In the genomic region with DNA sequence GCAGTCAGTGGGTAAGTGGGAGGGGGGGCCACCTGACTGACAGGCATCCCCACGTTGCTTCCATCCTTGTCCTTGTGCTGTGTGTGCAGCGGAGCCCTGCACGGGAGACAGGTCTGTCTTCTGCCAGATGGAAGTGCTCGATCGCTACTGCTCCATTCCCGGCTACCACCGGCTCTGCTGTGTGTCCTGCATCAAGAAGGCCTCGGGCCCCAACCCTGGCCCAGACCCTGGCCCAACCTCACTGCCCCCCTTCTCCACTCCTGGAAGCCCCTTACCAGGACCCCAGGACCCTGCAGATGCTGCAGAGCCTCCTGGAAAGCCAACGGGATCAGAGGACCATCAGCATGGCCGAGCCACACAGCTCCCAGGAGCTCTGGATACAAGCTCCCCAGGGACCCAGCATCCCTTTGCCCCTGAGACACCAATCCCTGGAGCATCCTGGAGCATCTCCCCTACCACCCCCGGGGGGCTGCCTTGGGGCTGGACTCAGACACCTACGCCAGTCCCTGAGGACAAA, we compare ENCODE assay signal across 23 cellular contexts. TPM values are rescaled to one million over a fixed set of nuclear protein-coding genes. Genes with fewer than 3 reads are reported as not detected.
DNase-seq lines count a peak whose midpoint lies in the region; ATAC-seq, FAIRE-seq and TF ChIP-seq lines count a peak whose summit lies in the region.
"Had no signal": no experiment of that assay in that cellular context is flagged by ENCODE, and none has a peak within 500 bp of the region (broad histone marks: within the 10 kb centered on the region; RNA-seq: fewer than 3 reads in every experiment).

No MANE protein-coding gene starts in this region.

- peak overlapping the region in 1 of 7 donors; percentile 4 for H3K27ac Mint-ChIP-seq in CD14-positive monocyte
- no peak overlapping the region for H3K27ac Mint-ChIP-seq in T-helper 17 cell
- H3K27ac Mint-ChIP-seq: IgD-negative memory B cell had no signal

- TF ChIP-seq POLR2A in K562 (conservative IDR thresholded peaks at IDR 0.05) = no peak
- no peak for TF ChIP-seq POLR2A in sigmoid colon (IDR thresholded peaks at IDR 0.05)

- no peak overlapping the region for H3K4me2 ChIP-seq in K562 (ENCODE audit: insufficient read depth, low read length)

- TF ChIP-seq EP300 in K562 (IDR thresholded peaks at IDR 0.05; ENCODE audit: low read length) (no peak), sigmoid colon (IDR thresholded peaks at IDR 0.05) (no peak)

- BruUV-seq in K562 (replicated peaks; lab: Mats Ljungman, UMichigan) = no TSS peak

- H3K9me3 Mint-ChIP-seq in CD14-positive monocyte = peaks cover 0 to under 1% (median 0%) of the 10 kb centered on the region in 7 donors

- WGBS in K562 (ENCODE audit: insufficient coverage, low coverage, missing lambda C conversion rate) = 80% methylated on average over 11 of the region's 12 CpGs
- 67 to 75% methylated on average over 12 of the region's 12 CpGs for WGBS in sigmoid colon, 2 donors

- no peaks in the 10 kb centered on the region for H4K20me1 ChIP-seq in K562 (replicated peaks; ENCODE audit: control insufficient read depth, insufficient read depth, low read length)

- H3K36me3 ChIP-seq in K562 (ENCODE audit: control insufficient read depth, insufficient read depth, low read length) (peaks cover 53% of the 10 kb centered on the region), lower lobe of right lung (no peaks in the 10 kb centered on the region), sigmoid colon (no peaks in the 10 kb centered on the region)

- no peak overlapping the region for H2AFZ ChIP-seq in K562 (ENCODE audit: low read depth, low read length)

- TF ChIP-seq CTCF in CD14-positive monocyte (IDR thresholded peaks at IDR 0.05) (no peak), K562 (IDR thresholded peaks at IDR 0.05 in 2 of 3, conservative IDR thresholded peaks at IDR 0.05 in 1 of 3; ENCODE audit: insufficient read depth in 2 of 3, low read depth in 1 of 3, low read length in 3 of 3) (no peak), lower lobe of right lung (IDR thresholded peaks at IDR 0.05) (no peak), sigmoid colon (IDR thresholded peaks at IDR 0.05) (no peak)

- H3K27me3 Mint-ChIP-seq in CD14-positive monocyte (ENCODE audit: low read depth in 3 of 3) (peaks cover 0 to 4% (median 2%) of the 10 kb centered on the region in 3 donors), T-helper 17 cell (peaks cover 13% of the 10 kb centered on the region)

- H3K27me3 ChIP-seq in K562 (ENCODE audit: control insufficient read depth in 2 of 2, insufficient read depth in 2 of 2, low read length in 2 of 2) (no peaks in the 10 kb centered on the region), lower lobe of right lung (ENCODE audit: low read depth) (no peaks in the 10 kb centered on the region), sigmoid colon (no peaks in the 10 kb centered on the region)

- POLR2A ChIA-PET in K562 (lab: Yijun Ruan, JAX) = interaction anchor here (0.6 to 1.9 kb wide), 4 partner anchors 8 to 117 kb away, joined by 3 to 8 read pairs (median 3); no protein-coding TSS in a partner anchor

- no peaks in the 10 kb centered on the region for H3K9me1 ChIP-seq in K562 (ENCODE audit: control insufficient read depth, insufficient read depth, low read length)

- in situ Hi-C loops in K562 (cut with MboI) = loop anchor here (5.0 kb wide), 1 partner anchor 208 kb away; no protein-coding TSS in a partner anchor

- CTCF ChIA-PET in K562 (lab: Yijun Ruan, JAX; ENCODE audit: low intra/inter-chr PET ratio) = interaction anchor here (1.7 to 2.7 kb wide), 3 partner anchors 120 to 210 kb away, joined by 8 to 15 read pairs (median 10); no protein-coding TSS in a partner anchor

- TF ChIP-seq RAD21 in K562 (CRISPR knock-in tag; conservative IDR thresholded peaks at IDR 0.05 in 1 of 2, IDR thresholded peaks at IDR 0.05 in 1 of 2) = no peak

- H3K36me3 Mint-ChIP-seq in CD14-positive monocyte (no peaks in the 10 kb centered on the region), T-helper 17 cell (ENCODE audit: low read depth) (no peaks in the 10 kb centered on the region)
- H3K36me3 Mint-ChIP-seq: IgD-negative memory B cell had no signal

- FAIRE-seq in K562 (lab: Jason Lieb, UNC) = no peak

- peak overlapping the region in 1 of 2 experiments; percentile 37; a peak in 1 of 4 replicates for H3K9ac ChIP-seq in K562 (ENCODE audit: insufficient read depth in 1 of 2, low read depth in 2 of 2, low read length in 2 of 2)

- H3K4me3 ChIP-seq in K562 = no peak overlapping the region
- no peak overlapping the region for H3K4me3 ChIP-seq in lower lobe of right lung
- no peak overlapping the region for H3K4me3 ChIP-seq in sigmoid colon

- H3K4me3 Mint-ChIP-seq in CD14-positive monocyte (no peak overlapping the region), T-helper 17 cell (no peak overlapping the region)
- H3K4me3 Mint-ChIP-seq: H9, IgD-negative memory B cell had no signal

- DNase-seq in CD14-positive monocyte (ENCODE audit: low spot score) = peak; percentile 40
- no peak for DNase-seq in K562 (ENCODE audit: extremely low read depth in 1 of 4, low spot score in 3 of 4)
- DNase-seq in lower lobe of right lung = peak; percentile 44
- peak; percentile 55 for DNase-seq in sigmoid colon
- DNase-seq in activated effector memory CD4-positive, alpha-beta T cell treated with Interleukin-2 at 50 U/mL for 16 hours = no peak
- DNase-seq in T-helper 17 cell = no peak
- DNase-seq in amygdala (lab: John Stamatoyannopoulos, UW) = no peak
- DNase-seq: COR-L47, DMS 273 treated with DMSO at 0.1 percent for 48 hours, MM.1S, NCI-H1092 treated with DMSO at 0.1 percent for 48 hours, NCI-H146, NCI-H510A, NCI-H774, OCI-M1, SHP77 treated with DMSO at 0.1 percent for 48 hours had no signal

- no peaks in the 10 kb centered on the region for H3K79me2 ChIP-seq in K562 (ENCODE audit: control insufficient read depth, insufficient read depth, low read length)

- H3K4me1 ChIP-seq in K562 (replicated peaks in 1 of 2; ENCODE audit: control insufficient read depth in 2 of 2, insufficient read depth in 2 of 2, low read length in 2 of 2) = peaks cover 20 to 25% of the 10 kb centered on the region in 2 experiments
- peaks cover 5% of the 10 kb centered on the region for H3K4me1 ChIP-seq in lower lobe of right lung
- H3K4me1 ChIP-seq in sigmoid colon = no peaks in the 10 kb centered on the region

- H3K4me1 Mint-ChIP-seq in CD14-positive monocyte (peaks cover 21% of the 10 kb centered on the region), T-helper 17 cell (peaks cover 6% of the 10 kb centered on the region)
- H3K4me1 Mint-ChIP-seq: IgD-negative memory B cell had no signal

- intact Hi-C loops in CD14-positive monocyte (cut with micrococcal nuclease) (no loop called here), K562 (cut with micrococcal nuclease) (no loop called here), lower lobe of right lung (cut with DNase I) (no loop called here), sigmoid colon (cut with DNase I) (no loop called here)

- H3K27ac ChIP-seq in K562 (ENCODE audit: extremely low read depth, low read depth, low read length) (no peak overlapping the region), lower lobe of right lung (no peak overlapping the region), sigmoid colon (no peak overlapping the region)

- ATAC-seq in K562 = no peak
- ATAC-seq in lower lobe of right lung = no peak
- no peak for ATAC-seq in T-helper 17 cell
- ATAC-seq: SK-N-SH treated with all-trans-retinoic acid at 6 μM for 48 hours had no signal

- H3K9me3 ChIP-seq in K562 (replicated peaks; ENCODE audit: control insufficient read depth, insufficient read depth, low read depth, low read length) (peaks cover 2% of the 10 kb centered on the region; the same call in 1 of the 2 replicates), lower lobe of right lung (no peaks in the 10 kb centered on the region), sigmoid colon (no peaks in the 10 kb centered on the region), T-helper 17 cell (ENCODE audit: control insufficient read depth, low read length, poor library complexity, severe bottlenecking) (no peaks in the 10 kb centered on the region)

RNA-seq across cellular contexts. Expression of a gene that starts 24.8 kb away (rescaled TPM):
- polyA plus RNA-seq in CD14-positive monocyte (not detected), K562 (2011; rRNA removed) (not detected in 2 replicates), K562 (2014; fragmentation: Illumina TruSeq; extraction: Trizol) (not detected in 2 replicates), K562 (2014; fragmentation: Nextera tagmentation; extraction: Ambion mirVana) (not detected), K562 (2014; rRNA removed) (not detected in 2 replicates), sigmoid colon (not detected)
- total RNA-seq in K562 (2011; cell fraction: chromatin; rRNA removed; ENCODE audit: low replicate concordance) = not detected in 2 replicates
- not detected in 2 replicates for total RNA-seq in K562 (2011; cell fraction: nucleolus; rRNA removed)
- not detected in 2 replicates for total RNA-seq in K562 (2011; cell fraction: nucleoplasm; rRNA removed)
- total RNA-seq in K562 (2014; rRNA removed) (not detected in 2 replicates), K562 (2014; rRNA removed; fragmentation: Illumina TruSeq; extraction: Trizol) (not detected in 2 replicates), K562 (2015; rRNA removed; fragmentation: Illumina TruSeq; extraction: Trizol) (not detected in 2 replicates), K562 (2021) (not detected in 2 replicates), lower lobe of right lung (not detected), sigmoid colon (not detected), T-helper 17 cell (not detected)
- not detected in 2 replicates for polyA plus RNA-seq in K562 (2011; cell fraction: cytosol; rRNA removed)
- polyA plus RNA-seq in K562 (2011; cell fraction: nucleus; rRNA removed) = not detected in 2 replicates
- not detected in 2 replicates for polyA plus RNA-seq in K562 (2012)
- not detected in 2 replicates for polyA minus RNA-seq in K562 (2011; rRNA and poly(A)+ RNA removed)
- polyA minus RNA-seq in K562 (2011; cell fraction: cytosol; rRNA and poly(A)+ RNA removed) = not detected in 2 replicates
- not detected in 2 replicates for polyA minus RNA-seq in K562 (2011; cell fraction: nucleus; rRNA and poly(A)+ RNA removed)
- total RNA-seq: A673, G401, H9, LHCN-M2, RPMI7951 had no signal
- polyA plus RNA-seq: IgD-negative memory B cell had no signal

RNA-seq across cellular contexts. Expression of a gene that starts 55.4 kb away (rescaled TPM):
- polyA plus RNA-seq in CD14-positive monocyte (10 to 100 TPM; 26.1 to 26.8 TPM), K562 (2011; rRNA removed) (6.8 and 9.5 TPM in 2 replicates), K562 (2014; fragmentation: Illumina TruSeq; extraction: Trizol) (6.3 and 6.5 TPM in 2 replicates), K562 (2014; fragmentation: Nextera tagmentation; extraction: Ambion mirVana) (1 to 10 TPM; 8.5 to 9.1 TPM), K562 (2014; rRNA removed) (5.3 and 6.0 TPM in 2 replicates), sigmoid colon (10 to 100 TPM in 2 of 3 donors, 1 to 10 TPM in 1; 6.0 to 20.6 (median 13.9) TPM)
- 37.0 and 55.4 TPM in 2 replicates for total RNA-seq in K562 (2011; cell fraction: chromatin; rRNA removed; ENCODE audit: low replicate concordance)
- total RNA-seq in K562 (2011; cell fraction: nucleolus; rRNA removed) = 23.6 and 26.2 TPM in 2 replicates
- total RNA-seq in K562 (2011; cell fraction: nucleoplasm; rRNA removed) = 42.4 and 57.2 TPM in 2 replicates
- total RNA-seq in K562 (2014; rRNA removed) (7.2 and 7.8 TPM in 2 replicates), K562 (2014; rRNA removed; fragmentation: Illumina TruSeq; extraction: Trizol) (11.2 and 12.6 TPM in 2 replicates), K562 (2015; rRNA removed; fragmentation: Illumina TruSeq; extraction: Trizol) (8.7 and 9.2 TPM in 2 replicates), K562 (2021) (11.4 and 18.0 TPM in 2 replicates), lower lobe of right lung (41.2 TPM), sigmoid colon (10 to 100 TPM; 18.5 to 22.2 (median 20.2) TPM), T-helper 17 cell (10 to 100 TPM; 21.5 to 22.8 TPM)
- polyA plus RNA-seq in K562 (2011; cell fraction: cytosol; rRNA removed) = 4.0 and 6.0 TPM in 2 replicates
- 10.9 and 11.4 TPM in 2 replicates for polyA plus RNA-seq in K562 (2011; cell fraction: nucleus; rRNA removed)
- 6.8 and 10.3 TPM in 2 replicates for polyA plus RNA-seq in K562 (2012)
- 26.6 and 27.8 TPM in 2 replicates for polyA minus RNA-seq in K562 (2011; rRNA and poly(A)+ RNA removed)
- polyA minus RNA-seq in K562 (2011; cell fraction: cytosol; rRNA and poly(A)+ RNA removed) = 5.7 and 6.1 TPM in 2 replicates
- 7.0 and 12.2 TPM in 2 replicates for polyA minus RNA-seq in K562 (2011; cell fraction: nucleus; rRNA and poly(A)+ RNA removed)

Comparison
In these comparisons a context has a peak if more than half of its experiments do, and no peak if none do; other contexts are left out.
1. DNase-seq: peak in CD14-positive monocyte (single experiment), lower lobe of right lung (single experiment) and sigmoid colon (single experiment); none in K562 (0 of 4), activated effector memory CD4-positive, alpha-beta T cell treated with Interleukin-2 at 50 U/mL for 16 hours (single experiment), T-helper 17 cell (0 of 3) and amygdala (0 of 56).